ENCODE assay signal across 10 cellular contexts in genomic region chr17:80762076-80762475, GRCh38.
DNase-seq lines count a peak whose midpoint lies in the region; ATAC-seq, FAIRE-seq and TF ChIP-seq lines count a peak whose summit lies in the region.
"Had no signal": no experiment of that assay in that cellular context is flagged by ENCODE, and none has a peak within 500 bp of the region (broad histone marks: within the 10 kb centered on the region; RNA-seq: fewer than 3 reads in every experiment).

No MANE protein-coding gene starts in this region.

- peaks cover 26% of the 10 kb centered on the region for H3K4me1 ChIP-seq in A549
- H3K4me1 ChIP-seq in GM23248 (ENCODE audit: insufficient read depth) = peaks cover 25% of the 10 kb centered on the region
- peaks cover 36% of the 10 kb centered on the region for H3K4me1 ChIP-seq in keratinocyte (ENCODE audit: control insufficient read depth, extremely low read depth, insufficient read depth, low read length)

- DNase-seq in A549 (ENCODE audit: low read depth in 1 of 2, low spot score in 1 of 2) (no peak), GM23248 (no peak), keratinocyte (ENCODE audit: low read depth, low spot score) (no peak), foreskin fibroblast (no peak), AG08395 (ENCODE audit: low spot score) (no peak), coronary artery (ENCODE audit: low spot score) (no peak), substantia nigra (lab: John Stamatoyannopoulos, UW) (no peak)

- no peaks in the 10 kb centered on the region for H4K20me1 ChIP-seq in GM23248 (ENCODE audit: insufficient read depth)
- no peaks in the 10 kb centered on the region for H4K20me1 ChIP-seq in keratinocyte (ENCODE audit: control insufficient read depth, extremely low read depth, insufficient read depth, low read length)

- H3K27ac ChIP-seq in A549 (peak overlapping the region in 1 of 2 experiments; percentile 52; a peak in 2 of 6 replicates), GM23248 (peak overlapping the region; percentile 30; the same call in 1 of the 2 replicates), VCaP (peak overlapping the region; percentile 95), keratinocyte (ENCODE audit: control insufficient read depth, insufficient read depth, low read length) (peak overlapping the region; percentile 77), coronary artery (no peak overlapping the region), substantia nigra (ENCODE audit: low read depth, low read length, poor library complexity, severe bottlenecking) (no peak overlapping the region)

- H3K4me2 ChIP-seq in A549 = peak overlapping the region; percentile 57; the same call in 1 of the 3 replicates
- H3K4me2 ChIP-seq in GM23248 (ENCODE audit: unreplicated experiment) = no peak overlapping the region
- peak overlapping the region; percentile 59 for H3K4me2 ChIP-seq in keratinocyte (ENCODE audit: control insufficient read depth, extremely low read depth, insufficient read depth, low read depth, low read length)

- TF ChIP-seq EP300 in A549 (IDR thresholded peaks at IDR 0.05) = no peak

- no peak for TF ChIP-seq RAD21 in A549 (conservative IDR thresholded peaks at IDR 0.05 in 1 of 2, IDR thresholded peaks at IDR 0.05 in 1 of 2)

- FAIRE-seq in A549 (lab: Jason Lieb, UNC) = no peak
- FAIRE-seq in keratinocyte (lab: Jason Lieb, UNC) = no peak
- FAIRE-seq: GM19239 had no signal

- H3K4me3 ChIP-seq in A549 (no peak overlapping the region), GM23248 (peak overlapping the region; percentile 24; the same call in 1 of the 2 replicates), keratinocyte (ENCODE audit: control insufficient read depth in 2 of 3, extremely low read depth in 1 of 3, insufficient read depth in 2 of 3, low read depth in 1 of 3, low read length in 3 of 3) (no peak overlapping the region), foreskin fibroblast (ENCODE audit: low read depth in 1 of 2, low read length in 2 of 2) (no peak overlapping the region), coronary artery (no peak overlapping the region)

- H3K9me1 ChIP-seq in keratinocyte (ENCODE audit: control insufficient read depth, extremely low read depth, insufficient read depth, low read length) = peaks cover 4% of the 10 kb centered on the region

- no peak overlapping the region for H3K9ac ChIP-seq in GM23248
- H3K9ac ChIP-seq in keratinocyte (ENCODE audit: control insufficient read depth, extremely low read depth, insufficient read depth, low read length) = peak overlapping the region; percentile 44

- H3K9me3 ChIP-seq in A549 = no peaks in the 10 kb centered on the region
- no peaks in the 10 kb centered on the region for H3K9me3 ChIP-seq in GM23248 (ENCODE audit: low read depth)
- H3K9me3 ChIP-seq in keratinocyte (ENCODE audit: control insufficient read depth, low read depth, low read length) = no peaks in the 10 kb centered on the region

- H3K9me2 ChIP-seq in GM23248 (ENCODE audit: insufficient read depth) = no peaks in the 10 kb centered on the region

- peak in 1 of 2 experiments; percentile 20; a peak in 1 of 6 replicates for ATAC-seq in A549
- ATAC-seq: sciatic nerve had no signal

- no peak for TF ChIP-seq CTCF in A549 (IDR thresholded peaks at IDR 0.05)
- TF ChIP-seq CTCF in VCaP (conservative IDR thresholded peaks at IDR 0.05) = no peak
- TF ChIP-seq CTCF in keratinocyte (optimal IDR thresholded peaks at IDR 0.05 in 1 of 3, IDR thresholded peaks at IDR 0.05 in 1 of 3, conservative IDR thresholded peaks at IDR 0.05 in 1 of 3; ENCODE audit: extremely low read depth in 1 of 3, insufficient read depth in 2 of 3, low read length in 3 of 3) = no peak
- no peak for TF ChIP-seq CTCF in foreskin fibroblast (IDR thresholded peaks at IDR 0.05; ENCODE audit: low read depth, low read length)
- TF ChIP-seq CTCF in coronary artery (IDR thresholded peaks at IDR 0.05) = no peak

- 90% methylated on average over 11 of the region's 11 CpGs for WGBS in A549 (ENCODE audit: missing lambda C conversion rate)
- WGBS in GM23248 (ENCODE audit: low coverage in 1 of 2, low lambda C conversion rate in 2 of 2, missing lambda C conversion rate in 2 of 2), 2 experiments = 94 to 98% methylated on average over 11 of the region's 11 CpGs

- H3K27me3 ChIP-seq in GM23248 (replicated peaks; ENCODE audit: insufficient read depth) (no peaks in the 10 kb centered on the region), keratinocyte (ENCODE audit: control insufficient read depth, extremely low read depth, insufficient read depth, low read length) (no peaks in the 10 kb centered on the region)

- no peaks in the 10 kb centered on the region for H3K36me3 ChIP-seq in GM23248 (ENCODE audit: low read depth)
- peaks cover 2 to 7% of the 10 kb centered on the region in 2 experiments for H3K36me3 ChIP-seq in keratinocyte (ENCODE audit: control insufficient read depth in 2 of 2, extremely low read depth in 1 of 2, insufficient read depth in 2 of 2, low read length in 2 of 2)

- H3K79me2 ChIP-seq in GM23248 (ENCODE audit: insufficient read depth) = no peaks in the 10 kb centered on the region; the same call in 1 of the 2 replicates
- peaks cover 2% of the 10 kb centered on the region for H3K79me2 ChIP-seq in keratinocyte (ENCODE audit: control insufficient read depth, insufficient read depth, low read length)

- no peak for TF ChIP-seq POLR2A in A549 (IDR thresholded peaks at IDR 0.05; ENCODE audit: low read length)

- CTCF ChIA-PET in A549 (lab: Yijun Ruan, JAX) = interaction anchor here (1.1 to 1.4 kb wide), 2 partner anchors 8 to 335 kb away, joined by 3 read pairs; no protein-coding TSS in a partner anchor

- H2AFZ ChIP-seq in GM23248 = no peak overlapping the region
- H2AFZ ChIP-seq in keratinocyte (ENCODE audit: control insufficient read depth, low read length) = no peak overlapping the region

- H3F3A ChIP-seq in GM23248 (ENCODE audit: insufficient read depth) = 0 out of 2 replicates have a peak, but pooled peaks cover 10% of the 10 kb centered on the region

- POLR2A ChIA-PET in A549 (lab: Yijun Ruan, JAX) = no interaction called here

- dilution Hi-C loops in keratinocyte (cut with MboI; ENCODE audit: extremely low pct_ligation_motif_present, low sequenced_read_pairs) = no loop called here

- in situ Hi-C loops in GM23248 (cut with MboI) = no loop called here

TF ChIP-seq in A549, 52 proteins besides CTCF, POLR2A, EP300 and RAD21:
- no peak for TF ChIP-seq TP53 (CRISPR knock-in tag; IDR thresholded peaks at IDR 0.05)
- TF ChIP-seq MAFK (IDR thresholded peaks at IDR 0.05; ENCODE audit: partially characterized antibody) = no peak
- TF ChIP-seq CBX8 (IDR thresholded peaks at IDR 0.05) = no peak
- no peak for TF ChIP-seq RARB (CRISPR knock-in tag; IDR thresholded peaks at IDR 0.05)
- TF ChIP-seq MYC (IDR thresholded peaks at IDR 0.05; ENCODE audit: borderline replicate concordance, low read length) = no peak
- no peak for TF ChIP-seq EHMT2 (IDR thresholded peaks at IDR 0.05; ENCODE audit: low read depth)
- no peak for TF ChIP-seq GATA3 (IDR thresholded peaks at IDR 0.05; ENCODE audit: borderline replicate concordance)
- no peak for TF ChIP-seq MAX (IDR thresholded peaks at IDR 0.05)
- TF ChIP-seq HDAC2 (IDR thresholded peaks at IDR 0.05) = no peak
- no peak for TF ChIP-seq HEYL (CRISPR knock-in tag; IDR thresholded peaks at IDR 0.05)
- no peak for TF ChIP-seq ATOH8 (CRISPR knock-in tag; IDR thresholded peaks at IDR 0.05; ENCODE audit: low read depth)
- no peak for TF ChIP-seq BCL3 (IDR thresholded peaks at IDR 0.05)
- no peak for TF ChIP-seq TFCP2L1 (CRISPR knock-in tag; IDR thresholded peaks at IDR 0.05)
- TF ChIP-seq RNF2 (IDR thresholded peaks at IDR 0.05; ENCODE audit: borderline replicate concordance, low read depth) = no peak
- TF ChIP-seq POLR2AphosphoS2 (conservative IDR thresholded peaks at IDR 0.05; ENCODE audit: low read length) = no peak
- no peak for TF ChIP-seq JUNB (IDR thresholded peaks at IDR 0.05)
- no peak for TF ChIP-seq CEBPB (IDR thresholded peaks at IDR 0.05)
- TF ChIP-seq EHF (CRISPR knock-in tag; IDR thresholded peaks at IDR 0.05) = no peak

Comparison
In these comparisons a context has a peak if more than half of its experiments do, and no peak if none do; other contexts are left out.
1. H3K27ac ChIP-seq: peak in GM23248 (single experiment), VCaP (single experiment) and keratinocyte (single experiment); none in coronary artery (0 of 2) and substantia nigra (single experiment).